ENCODE assay signal across 1 cellular context in genomic region chr1:32761253-32761877, GRCh38.
TF ChIP-seq lines count a peak whose summit lies in the region.

No MANE protein-coding gene starts in this region.

TF ChIP-seq in K562, 482 proteins besides CTCF, POLR2A, EP300 and RAD21 (continued from another document and continues in another):
- TF ChIP-seq ZMIZ1 (IDR thresholded peaks at IDR 0.05; ENCODE audit: low read depth in 2 of 2, low read length in 2 of 2) (no peak), RBM14 (IDR thresholded peaks at IDR 0.05; ENCODE audit: borderline replicate concordance, insufficient read depth, low read depth, low read length) (no peak), MXI1 (IDR thresholded peaks at IDR 0.05; ENCODE audit: low read depth, low read length) (0 out of 2 replicates have a peak, but pooled peaks have one; percentile 30), CREB1 (IDR thresholded peaks at IDR 0.05) (no peak), CREB1 (CRISPR knock-in tag; IDR thresholded peaks at IDR 0.05) (no peak), SMAD1 (IDR thresholded peaks at IDR 0.05; ENCODE audit: low read depth, low read length, partially characterized antibody) (no peak), ZBTB17 (CRISPR knock-in tag; IDR thresholded peaks at IDR 0.05) (no peak), STAG1 (CRISPR knock-in tag; IDR thresholded peaks at IDR 0.05; ENCODE audit: borderline replicate concordance) (no peak), CTCFL (IDR thresholded peaks at IDR 0.05; ENCODE audit: borderline replicate concordance, insufficient read depth, low read depth, low read length, poor library complexity, severe bottlenecking) (no peak), ZNF436 (CRISPR knock-in tag; IDR thresholded peaks at IDR 0.05) (no peak), MEF2A (IDR thresholded peaks at IDR 0.05; ENCODE audit: control insufficient read depth, low read depth, low read length) (no peak), SIN3B (IDR thresholded peaks at IDR 0.05; ENCODE audit: low read depth) (no peak), ZNF316 (IDR thresholded peaks at IDR 0.05) (no peak), MTA1 (IDR thresholded peaks at IDR 0.05; ENCODE audit: borderline replicate concordance) (no peak), POLR2H (tag; IDR thresholded peaks at IDR 0.05; ENCODE audit: low read depth) (no peak), MEIS2 (IDR thresholded peaks at IDR 0.05; ENCODE audit: partially characterized antibody) (peak; percentile 61), ZNF134 (CRISPR knock-in tag; conservative IDR thresholded peaks at IDR 0.05) (no peak), PYGO2 (tag; IDR thresholded peaks at IDR 0.05) (no peak), FOXO4 (CRISPR knock-in tag; IDR thresholded peaks at IDR 0.05) (no peak), NCOR1 (IDR thresholded peaks at IDR 0.05) (no peak), EP400 (IDR thresholded peaks at IDR 0.05) (no peak), TAF7 (tag; IDR thresholded peaks at IDR 0.05) (no peak), CEBPB (tag; IDR thresholded peaks at IDR 0.05) (no peak), EGR1 (conservative IDR thresholded peaks at IDR 0.05) (peak; percentile 89), RBM25 (IDR thresholded peaks at IDR 0.05; ENCODE audit: low read depth, low read length, severe bottlenecking) (no peak), MBD2 (IDR thresholded peaks at IDR 0.05; ENCODE audit: borderline replicate concordance, low read depth) (no peak), ZNF3 (CRISPR knock-in tag; IDR thresholded peaks at IDR 0.05) (no peak), E2F5 (CRISPR knock-in tag; IDR thresholded peaks at IDR 0.05) (no peak), FIP1L1 (IDR thresholded peaks at IDR 0.05; ENCODE audit: low read depth, low read length, poor library complexity, severe bottlenecking) (no peak), KLF6 (CRISPR knock-in tag; IDR thresholded peaks at IDR 0.05; ENCODE audit: borderline replicate concordance) (no peak), HCFC1 (IDR thresholded peaks at IDR 0.05; ENCODE audit: low read depth, low read length) (no peak), RNF219 (CRISPR knock-in tag; IDR thresholded peaks at IDR 0.05) (no peak), ZFP30 (CRISPR knock-in tag; IDR thresholded peaks at IDR 0.05; ENCODE audit: borderline replicate concordance) (no peak), KAT8 (IDR thresholded peaks at IDR 0.05; ENCODE audit: low read depth) (no peak)
- TF ChIP-seq, protein P1, sequence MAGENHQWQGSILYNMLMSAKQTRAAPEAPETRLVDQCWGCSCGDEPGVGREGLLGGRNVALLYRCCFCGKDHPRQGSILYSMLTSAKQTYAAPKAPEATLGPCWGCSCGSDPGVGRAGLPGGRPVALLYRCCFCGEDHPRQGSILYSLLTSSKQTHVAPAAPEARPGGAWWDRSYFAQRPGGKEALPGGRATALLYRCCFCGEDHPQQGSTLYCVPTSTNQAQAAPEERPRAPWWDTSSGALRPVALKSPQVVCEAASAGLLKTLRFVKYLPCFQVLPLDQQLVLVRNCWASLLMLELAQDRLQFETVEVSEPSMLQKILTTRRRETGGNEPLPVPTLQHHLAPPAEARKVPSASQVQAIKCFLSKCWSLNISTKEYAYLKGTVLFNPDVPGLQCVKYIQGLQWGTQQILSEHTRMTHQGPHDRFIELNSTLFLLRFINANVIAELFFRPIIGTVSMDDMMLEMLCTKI (IDR thresholded peaks at IDR 0.05; ENCODE audit: partially characterized antibody), result no peak
- TF ChIP-seq, protein P2, sequence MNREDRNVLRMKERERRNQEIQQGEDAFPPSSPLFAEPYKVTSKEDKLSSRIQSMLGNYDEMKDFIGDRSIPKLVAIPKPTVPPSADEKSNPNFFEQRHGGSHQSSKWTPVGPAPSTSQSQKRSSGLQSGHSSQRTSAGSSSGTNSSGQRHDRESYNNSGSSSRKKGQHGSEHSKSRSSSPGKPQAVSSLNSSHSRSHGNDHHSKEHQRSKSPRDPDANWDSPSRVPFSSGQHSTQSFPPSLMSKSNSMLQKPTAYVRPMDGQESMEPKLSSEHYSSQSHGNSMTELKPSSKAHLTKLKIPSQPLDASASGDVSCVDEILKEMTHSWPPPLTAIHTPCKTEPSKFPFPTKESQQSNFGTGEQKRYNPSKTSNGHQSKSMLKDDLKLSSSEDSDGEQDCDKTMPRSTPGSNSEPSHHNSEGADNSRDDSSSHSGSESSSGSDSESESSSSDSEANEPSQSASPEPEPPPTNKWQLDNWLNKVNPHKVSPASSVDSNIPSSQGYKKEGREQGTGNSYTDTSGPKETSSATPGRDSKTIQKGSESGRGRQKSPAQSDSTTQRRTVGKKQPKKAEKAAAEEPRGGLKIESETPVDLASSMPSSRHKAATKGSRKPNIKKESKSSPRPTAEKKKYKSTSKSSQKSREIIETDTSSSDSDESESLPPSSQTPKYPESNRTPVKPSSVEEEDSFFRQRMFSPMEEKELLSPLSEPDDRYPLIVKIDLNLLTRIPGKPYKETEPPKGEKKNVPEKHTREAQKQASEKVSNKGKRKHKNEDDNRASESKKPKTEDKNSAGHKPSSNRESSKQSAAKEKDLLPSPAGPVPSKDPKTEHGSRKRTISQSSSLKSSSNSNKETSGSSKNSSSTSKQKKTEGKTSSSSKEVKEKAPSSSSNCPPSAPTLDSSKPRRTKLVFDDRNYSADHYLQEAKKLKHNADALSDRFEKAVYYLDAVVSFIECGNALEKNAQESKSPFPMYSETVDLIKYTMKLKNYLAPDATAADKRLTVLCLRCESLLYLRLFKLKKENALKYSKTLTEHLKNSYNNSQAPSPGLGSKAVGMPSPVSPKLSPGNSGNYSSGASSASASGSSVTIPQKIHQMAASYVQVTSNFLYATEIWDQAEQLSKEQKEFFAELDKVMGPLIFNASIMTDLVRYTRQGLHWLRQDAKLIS (CRISPR knock-in tag; IDR thresholded peaks at IDR 0.05), result no peak
- TF ChIP-seq, protein P3, sequence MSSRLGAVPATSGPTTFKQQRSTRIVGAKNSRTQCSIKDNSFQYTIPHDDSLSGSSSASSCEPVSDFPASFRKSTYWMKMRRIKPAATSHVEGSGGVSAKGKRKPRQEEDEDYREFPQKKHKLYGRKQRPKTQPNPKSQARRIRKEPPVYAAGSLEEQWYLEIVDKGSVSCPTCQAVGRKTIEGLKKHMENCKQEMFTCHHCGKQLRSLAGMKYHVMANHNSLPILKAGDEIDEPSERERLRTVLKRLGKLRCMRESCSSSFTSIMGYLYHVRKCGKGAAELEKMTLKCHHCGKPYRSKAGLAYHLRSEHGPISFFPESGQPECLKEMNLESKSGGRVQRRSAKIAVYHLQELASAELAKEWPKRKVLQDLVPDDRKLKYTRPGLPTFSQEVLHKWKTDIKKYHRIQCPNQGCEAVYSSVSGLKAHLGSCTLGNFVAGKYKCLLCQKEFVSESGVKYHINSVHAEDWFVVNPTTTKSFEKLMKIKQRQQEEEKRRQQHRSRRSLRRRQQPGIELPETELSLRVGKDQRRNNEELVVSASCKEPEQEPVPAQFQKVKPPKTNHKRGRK (tag; IDR thresholded peaks at IDR 0.05), result no peak
- TF ChIP-seq, protein P4, sequence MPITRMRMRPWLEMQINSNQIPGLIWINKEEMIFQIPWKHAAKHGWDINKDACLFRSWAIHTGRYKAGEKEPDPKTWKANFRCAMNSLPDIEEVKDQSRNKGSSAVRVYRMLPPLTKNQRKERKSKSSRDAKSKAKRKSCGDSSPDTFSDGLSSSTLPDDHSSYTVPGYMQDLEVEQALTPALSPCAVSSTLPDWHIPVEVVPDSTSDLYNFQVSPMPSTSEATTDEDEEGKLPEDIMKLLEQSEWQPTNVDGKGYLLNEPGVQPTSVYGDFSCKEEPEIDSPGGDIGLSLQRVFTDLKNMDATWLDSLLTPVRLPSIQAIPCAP (CRISPR knock-in tag; IDR thresholded peaks at IDR 0.05; ENCODE audit: borderline replicate concordance), result no peak
- TF ChIP-seq, protein P5, sequence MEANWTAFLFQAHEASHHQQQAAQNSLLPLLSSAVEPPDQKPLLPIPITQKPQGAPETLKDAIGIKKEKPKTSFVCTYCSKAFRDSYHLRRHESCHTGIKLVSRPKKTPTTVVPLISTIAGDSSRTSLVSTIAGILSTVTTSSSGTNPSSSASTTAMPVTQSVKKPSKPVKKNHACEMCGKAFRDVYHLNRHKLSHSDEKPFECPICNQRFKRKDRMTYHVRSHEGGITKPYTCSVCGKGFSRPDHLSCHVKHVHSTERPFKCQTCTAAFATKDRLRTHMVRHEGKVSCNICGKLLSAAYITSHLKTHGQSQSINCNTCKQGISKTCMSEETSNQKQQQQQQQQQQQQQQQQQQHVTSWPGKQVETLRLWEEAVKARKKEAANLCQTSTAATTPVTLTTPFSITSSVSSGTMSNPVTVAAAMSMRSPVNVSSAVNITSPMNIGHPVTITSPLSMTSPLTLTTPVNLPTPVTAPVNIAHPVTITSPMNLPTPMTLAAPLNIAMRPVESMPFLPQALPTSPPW (CRISPR knock-in tag; IDR thresholded peaks at IDR 0.05), result peak; percentile 61
- TF ChIP-seq, protein P6, sequence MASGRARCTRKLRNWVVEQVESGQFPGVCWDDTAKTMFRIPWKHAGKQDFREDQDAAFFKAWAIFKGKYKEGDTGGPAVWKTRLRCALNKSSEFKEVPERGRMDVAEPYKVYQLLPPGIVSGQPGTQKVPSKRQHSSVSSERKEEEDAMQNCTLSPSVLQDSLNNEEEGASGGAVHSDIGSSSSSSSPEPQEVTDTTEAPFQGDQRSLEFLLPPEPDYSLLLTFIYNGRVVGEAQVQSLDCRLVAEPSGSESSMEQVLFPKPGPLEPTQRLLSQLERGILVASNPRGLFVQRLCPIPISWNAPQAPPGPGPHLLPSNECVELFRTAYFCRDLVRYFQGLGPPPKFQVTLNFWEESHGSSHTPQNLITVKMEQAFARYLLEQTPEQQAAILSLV (tag; IDR thresholded peaks at IDR 0.05), result no peak
- TF ChIP-seq, protein P7, sequence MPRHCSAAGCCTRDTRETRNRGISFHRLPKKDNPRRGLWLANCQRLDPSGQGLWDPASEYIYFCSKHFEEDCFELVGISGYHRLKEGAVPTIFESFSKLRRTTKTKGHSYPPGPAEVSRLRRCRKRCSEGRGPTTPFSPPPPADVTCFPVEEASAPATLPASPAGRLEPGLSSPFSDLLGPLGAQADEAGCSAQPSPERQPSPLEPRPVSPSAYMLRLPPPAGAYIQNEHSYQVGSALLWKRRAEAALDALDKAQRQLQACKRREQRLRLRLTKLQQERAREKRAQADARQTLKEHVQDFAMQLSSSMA (CRISPR knock-in tag; IDR thresholded peaks at IDR 0.05), result no peak
